8 cellular contexts compared by ENCODE assay signal in genomic region chr19:18152817-18153554, GRCh38. TPM values are rescaled to one million over a fixed set of nuclear protein-coding genes. Genes with fewer than 3 reads are reported as not detected.
DNase-seq lines count a peak whose midpoint lies in the region; ATAC-seq and TF ChIP-seq lines count a peak whose summit lies in the region.

Gene PIK3R2 (plus strand): TSS chr19:18153163. CDS start chr19:18155880, 2,717 bp downstream.

- TF ChIP-seq POLR2A in right lobe of liver (IDR thresholded peaks at IDR 0.05), result peak; percentile 72

- H3K36me3 Mint-ChIP-seq in CD8-positive, alpha-beta T cell, result peaks cover 23% of the 10 kb centered on the region
- H3K36me3 Mint-ChIP-seq in activated CD8-positive, alpha-beta T cell treated with anti-CD3 and anti-CD28 coated beads, Interleukin-2, amount 10 ng/mL, durations not matched to agents 7 days and 5 days (ENCODE audit: low read depth), result peaks cover 17% of the 10 kb centered on the region

- peaks cover 17% of the 10 kb centered on the region for H3K4me1 ChIP-seq in CD8-positive, alpha-beta T cell (ENCODE audit: insufficient read depth, low read length)
- peaks cover 0 to 49% (median 18%) of the 10 kb centered on the region in 4 donors for H3K4me1 ChIP-seq in right lobe of liver

- H3K27me3 Mint-ChIP-seq in CD8-positive, alpha-beta T cell (ENCODE audit: low read depth), result no peaks in the 10 kb centered on the region
- no peaks in the 10 kb centered on the region for H3K27me3 Mint-ChIP-seq in activated CD8-positive, alpha-beta T cell treated with anti-CD3 and anti-CD28 coated beads, Interleukin-2, amount 10 ng/mL, durations not matched to agents 7 days and 5 days (ENCODE audit: low read depth)

- H3K27ac ChIP-seq in CD8-positive, alpha-beta T cell (ENCODE audit: low read depth, low read length), result peak within 1 kb of the TSS; percentile 68
- H3K27ac ChIP-seq in right lobe of liver, result peak within 1 kb of the TSS; percentile 80 to 88 (median 85)

- peak within 1 kb of the TSS; percentile 95 for H3K27ac Mint-ChIP-seq in CD8-positive, alpha-beta T cell
- H3K27ac Mint-ChIP-seq in activated CD8-positive, alpha-beta T cell treated with anti-CD3 and anti-CD28 coated beads, Interleukin-2, amount 10 ng/mL, durations not matched to agents 7 days and 5 days, result peak within 1 kb of the TSS; percentile 98

- H3K36me3 ChIP-seq in CD8-positive, alpha-beta T cell (ENCODE audit: insufficient read depth, low read length), result no peaks in the 10 kb centered on the region
- H3K36me3 ChIP-seq in right lobe of liver, result peaks cover 0 to 4% (median 0%) of the 10 kb centered on the region in 4 donors

- DNase-seq in CD8-positive, alpha-beta T cell, result peak; percentile 99 to 100 (median 100)
- DNase-seq in GM20000 (ENCODE audit: low spot score) (peak; percentile 100), HS-5 (ENCODE audit: low read depth) (peak; percentile 96), NK-92 (lab: John Stamatoyannopoulos, UW; ENCODE audit: unreplicated experiment) (peak; percentile 98), ecto neural progenitor cell (ENCODE audit: low spot score) (peak; percentile 100), right lobe of liver (peak; percentile 99 to 100 (median 99))
- peak; percentile 100 for DNase-seq in activated CD8-positive, alpha-beta T cell treated with anti-CD3 and anti-CD28 coated beads, Interleukin-2, amount 10 ng/mL, durations not matched to agents 7 days and 5 days
- peak; percentile 100 for DNase-seq in stimulated activated CD4-positive, alpha-beta T cell treated with anti-CD3 and anti-CD28 coated beads, Interleukin-4, amount 100 ng/mL, for 24 hours

- no peak for TF ChIP-seq CTCF in CD8-positive, alpha-beta T cell (IDR thresholded peaks at IDR 0.05)
- TF ChIP-seq CTCF in GM20000 (IDR thresholded peaks at IDR 0.05; ENCODE audit: extremely low read depth, missing control alignments), result no peak
- TF ChIP-seq CTCF in right lobe of liver (IDR thresholded peaks at IDR 0.05), result no peak

- peak within 1 kb of the TSS; percentile 66 for H3K4me3 ChIP-seq in CD8-positive, alpha-beta T cell (ENCODE audit: low read depth, low read length)
- peak within 1 kb of the TSS; percentile 93 to 94 (median 94) for H3K4me3 ChIP-seq in right lobe of liver

- intact Hi-C loops in CD8-positive, alpha-beta T cell (cut with DNase I, micrococcal nuclease), result loop anchor here (1.0 to 10.0 kb wide), 14 partner anchors 8 to 484 kb away; partner anchors contain the start of genes MPV17L2 (in 2 of the 2), RAB3A (in 2 of the 2), ARRDC2 (in 1 of the 2) and ELL (in 1 of the 2)
- intact Hi-C loops in right lobe of liver (cut with DNase I), result no loop called here

- peak; percentile 85 for ATAC-seq in CD8-positive, alpha-beta T cell
- ATAC-seq in activated CD8-positive, alpha-beta T cell treated with anti-CD3 and anti-CD28 coated beads, Interleukin-2, amount 10 ng/mL, durations not matched to agents 7 days and 5 days, result peak; percentile 94
- peak; percentile 84 to 86 (median 84) for ATAC-seq in right lobe of liver

- peak within 1 kb of the TSS; percentile 85 for H3K4me3 Mint-ChIP-seq in CD8-positive, alpha-beta T cell
- peak within 1 kb of the TSS; percentile 79 for H3K4me3 Mint-ChIP-seq in activated CD8-positive, alpha-beta T cell treated with anti-CD3 and anti-CD28 coated beads, Interleukin-2, amount 10 ng/mL, durations not matched to agents 7 days and 5 days

- no peaks in the 10 kb centered on the region for H3K27me3 ChIP-seq in CD8-positive, alpha-beta T cell (ENCODE audit: insufficient read depth, low read length)
- no peaks in the 10 kb centered on the region for H3K27me3 ChIP-seq in right lobe of liver

- no peaks in the 10 kb centered on the region for H3K9me3 ChIP-seq in CD8-positive, alpha-beta T cell (ENCODE audit: low read length)
- H3K9me3 ChIP-seq in right lobe of liver, result no peaks in the 10 kb centered on the region

- under 1% methylated on average over 52 of the region's 86 CpGs for WGBS in right lobe of liver (ENCODE audit: insufficient coverage, low coverage, low lambda C conversion rate, missing lambda C conversion rate)

- POLR2A ChIA-PET in CD8-positive, alpha-beta T cell (lab: Charles Lee), result interaction anchor here (0.6 to 2.9 kb wide), 14 partner anchors 8 to 350 kb away, joined by 3 to 27 read pairs (median 6); partner anchors contain the start of genes ARRDC2, IL12RB1, JUND and MAST3
- POLR2A ChIA-PET in activated CD8-positive, alpha-beta T cell treated with anti-CD3 and anti-CD28 coated beads, Interleukin-2, amount 10 ng/mL, durations not matched to agents 7 days and 5 days (lab: Charles Lee), result interaction anchor here (1.1 to 2.2 kb wide), 8 partner anchors 8 to 145 kb away, joined by 3 to 14 read pairs (median 8); partner anchors contain the start of genes ARRDC2, IL12RB1, JUND and MPV17L2

- H3K4me1 Mint-ChIP-seq in CD8-positive, alpha-beta T cell (ENCODE audit: low read depth), result peaks cover 23% of the 10 kb centered on the region
- H3K4me1 Mint-ChIP-seq in activated CD8-positive, alpha-beta T cell treated with anti-CD3 and anti-CD28 coated beads, Interleukin-2, amount 10 ng/mL, durations not matched to agents 7 days and 5 days (ENCODE audit: low read depth), result peaks cover 30% of the 10 kb centered on the region

- H3K9me3 Mint-ChIP-seq in CD8-positive, alpha-beta T cell, result no peaks in the 10 kb centered on the region
- no peaks in the 10 kb centered on the region for H3K9me3 Mint-ChIP-seq in activated CD8-positive, alpha-beta T cell treated with anti-CD3 and anti-CD28 coated beads, Interleukin-2, amount 10 ng/mL, durations not matched to agents 7 days and 5 days (ENCODE audit: insufficient read depth)

- CTCF ChIA-PET in CD8-positive, alpha-beta T cell (lab: Charles Lee), result interaction anchor here (0.7 to 3.0 kb wide), 10 partner anchors 12 to 215 kb away, joined by 3 to 20 read pairs (median 3); no protein-coding TSS in a partner anchor
- CTCF ChIA-PET in activated CD8-positive, alpha-beta T cell treated with anti-CD3 and anti-CD28 coated beads, Interleukin-2, amount 10 ng/mL, durations not matched to agents 7 days and 5 days (lab: Charles Lee), result interaction anchor here (0.7 to 3.0 kb wide), 18 partner anchors 8 to 94 kb away, joined by 3 to 15 read pairs (median 5); partner anchors contain the start of genes MAST3, MPV17L2 and RAB3A

RNA-seq across cellular contexts. Expression of gene PIK3R2, which starts in this region (rescaled TPM):
- total RNA-seq in CD8-positive, alpha-beta T cell, result 1 to 10 TPM; 3.6 to 3.9 TPM
- total RNA-seq in activated CD8-positive, alpha-beta T cell treated with anti-CD3 and anti-CD28 coated beads, Interleukin-2, amount 10 ng/mL, durations not matched to agents 7 days and 5 days, result 1 to 10 TPM; 7.8 to 9.2 TPM
- 10 to 100 TPM; 11.1 to 21.4 (median 14.6) TPM for total RNA-seq in right lobe of liver

Comparison
In these comparisons a context has a peak if more than half of its experiments do, and no peak if none do; other contexts are left out.
1. Peak in every context shown above with its lines: DNase-seq, ATAC-seq, H3K4me3 ChIP-seq and H3K27ac ChIP-seq.
2. intact Hi-C loops: an anchor here in CD8-positive, alpha-beta T cell (1.0 to 10.0 kb wide); none called in right lobe of liver.